14 cellular contexts compared by ENCODE assay signal in genomic region chr3:50167782-50168317, GRCh38. TPM values are rescaled to one million over a fixed set of nuclear protein-coding genes. Genes with fewer than 3 reads are reported as not detected.
DNase-seq lines count a peak whose midpoint lies in the region; ATAC-seq, FAIRE-seq and TF ChIP-seq lines count a peak whose summit lies in the region.
"Had no signal": no experiment of that assay in that cellular context is flagged by ENCODE, and none has a peak within 500 bp of the region (broad histone marks: within the 10 kb centered on the region; RNA-seq: fewer than 3 reads in every experiment).

No MANE protein-coding gene starts in this region.

- ATAC-seq in stimulated activated naive CD8-positive, alpha-beta T cell treated with anti-CD3 and anti-CD28 coated beads, Interleukin-15, amount 100 ng/mL, for 72 hours = no peak
- ATAC-seq in stimulated activated naive CD8-positive, alpha-beta T cell treated with anti-CD3 and anti-CD28 coated beads, Interleukin-15, Interleukin-2, amounts not matched to agents 100 U/mL and 50 U/mL, for 24 hours = no peak
- ATAC-seq in HG02870 (IDR thresholded peaks at IDR 0.05; ENCODE audit: unreplicated experiment) = no peak
- no peak for ATAC-seq in GM18858 (IDR thresholded peaks at IDR 0.05; ENCODE audit: unreplicated experiment)
- ATAC-seq in GM18861 (IDR thresholded peaks at IDR 0.05; ENCODE audit: unreplicated experiment) = no peak
- ATAC-seq in activated naive CD8-positive, alpha-beta T cell treated with anti-CD3 and anti-CD28 coated beads, Interleukin-2, amount 50 U/mL, for 24 hours = no peak

- H3K27ac ChIP-seq in endothelial cell of umbilical vein (ENCODE audit: insufficient read depth, low read depth, low read length) (peak overlapping the region; percentile 99), parathyroid adenoma (peak overlapping the region; percentile 74)

- CTCF ChIA-PET in endothelial cell of umbilical vein (lab: Charles Lee) = interaction anchor here (1.0 to 2.4 kb wide), 3 partner anchors 9 to 47 kb away, joined by 4 to 7 read pairs (median 5); no protein-coding TSS in a partner anchor

- no peaks in the 10 kb centered on the region for H3K27me3 Mint-ChIP-seq in stimulated activated naive CD8-positive, alpha-beta T cell treated with anti-CD3 and anti-CD28 coated beads, Interleukin-15, amount 100 ng/mL, for 72 hours
- H3K27me3 Mint-ChIP-seq in activated naive CD8-positive, alpha-beta T cell treated with anti-CD3 and anti-CD28 coated beads, Interleukin-2, amount 50 U/mL, for 24 hours = no peaks in the 10 kb centered on the region

- no peaks in the 10 kb centered on the region for H3K9me1 ChIP-seq in endothelial cell of umbilical vein (replicated peaks; ENCODE audit: control insufficient read depth, extremely low read depth, insufficient read depth, low read length)

- no peak for TF ChIP-seq POLR2A in endothelial cell of umbilical vein (IDR thresholded peaks at IDR 0.05; ENCODE audit: low read depth, low read length)

- H2AFZ ChIP-seq in endothelial cell of umbilical vein (ENCODE audit: low read depth, low read length) (no peak overlapping the region), parathyroid adenoma (no peak overlapping the region)

- POLR2A ChIA-PET in endothelial cell of umbilical vein (lab: Charles Lee) = interaction anchor here (0.9 kb wide), 1 partner anchor 36 kb away, joined by 3 read pairs; no protein-coding TSS in a partner anchor

- no peaks in the 10 kb centered on the region for H3K27me3 ChIP-seq in endothelial cell of umbilical vein (ENCODE audit: control insufficient read depth in 2 of 2, insufficient read depth in 2 of 2, low read length in 2 of 2)
- no peaks in the 10 kb centered on the region for H3K27me3 ChIP-seq in parathyroid adenoma (ENCODE audit: control insufficient read depth, insufficient read depth, low read length)
- H3K27me3 ChIP-seq: MG63 had no signal

- H4K20me1 ChIP-seq in endothelial cell of umbilical vein (replicated peaks; ENCODE audit: control insufficient read depth, extremely low read depth, insufficient read depth, low read length) = no peaks in the 10 kb centered on the region

- no peak for DNase-seq in stimulated activated naive CD8-positive, alpha-beta T cell treated with anti-CD3 and anti-CD28 coated beads, Interleukin-15, amount 100 ng/mL, for 72 hours
- no peak for DNase-seq in stimulated activated naive CD8-positive, alpha-beta T cell treated with anti-CD3 and anti-CD28 coated beads, Interleukin-15, Interleukin-2, amounts not matched to agents 100 U/mL and 50 U/mL, for 24 hours
- DNase-seq in endothelial cell of umbilical vein (ENCODE audit: low read depth, low spot score) = no peak
- no peak for DNase-seq in activated naive CD8-positive, alpha-beta T cell treated with anti-CD3 and anti-CD28 coated beads, Interleukin-2, amount 50 U/mL, for 24 hours
- DNase-seq: activated CD4-positive, alpha-beta T cell treated with anti-CD3 and anti-CD28 coated beads for 48 hours; activated T-cell treated with anti-CD3 and anti-CD28 coated beads, Interleukin-2, amount 50 U/mL, for 48 hours; effector CD8-positive, alpha-beta T cell; NCI-H2171 treated with DMSO at 0.1 percent for 48 hours had no signal

- H3K9ac ChIP-seq in endothelial cell of umbilical vein (replicated peaks; ENCODE audit: extremely low read depth, insufficient read depth, low read length) = peak overlapping the region; percentile 7
- H3K9ac ChIP-seq in parathyroid adenoma = no peak overlapping the region

- intact Hi-C loops in endothelial cell of umbilical vein (cut with micrococcal nuclease) = loop anchor here (1.0 to 5.0 kb wide), 3 partner anchors 10 to 361 kb away; partner anchors contain the start of gene HYAL2

- peaks cover 86% of the 10 kb centered on the region for H3K4me1 ChIP-seq in endothelial cell of umbilical vein (ENCODE audit: control insufficient read depth, extremely low read depth, insufficient read depth, low read length)
- H3K4me1 ChIP-seq in parathyroid adenoma = peaks cover 10% of the 10 kb centered on the region

- no peaks in the 10 kb centered on the region for H3K9me3 ChIP-seq in endothelial cell of umbilical vein (replicated peaks; ENCODE audit: control insufficient read depth, insufficient read depth, low read length)
- H3K9me3 ChIP-seq in parathyroid adenoma (ENCODE audit: control insufficient read depth, low read length) = no peaks in the 10 kb centered on the region
- H3K9me3 ChIP-seq: MG63 had no signal

- no peak for TF ChIP-seq CTCF in endothelial cell of umbilical vein (IDR thresholded peaks at IDR 0.05; ENCODE audit: extremely low read depth in 1 of 2, insufficient read depth in 1 of 2, low read depth in 1 of 2, low read length in 2 of 2)
- no peak for TF ChIP-seq CTCF in parathyroid adenoma (IDR thresholded peaks at IDR 0.05)

- peaks cover 62% of the 10 kb centered on the region for H3K79me2 ChIP-seq in endothelial cell of umbilical vein (ENCODE audit: control insufficient read depth, insufficient read depth, low read length)
- H3K79me2 ChIP-seq in parathyroid adenoma = no peaks in the 10 kb centered on the region

- H3K36me3 ChIP-seq in endothelial cell of umbilical vein (ENCODE audit: control insufficient read depth in 2 of 2, extremely low read depth in 1 of 2, insufficient read depth in 2 of 2, low read length in 2 of 2) = peaks cover 0 to 2% of the 10 kb centered on the region in 2 experiments
- H3K36me3 ChIP-seq in parathyroid adenoma (ENCODE audit: control insufficient read depth, insufficient read depth, low read length) = no peaks in the 10 kb centered on the region

- no peak overlapping the region for H3K4me3 ChIP-seq in endothelial cell of umbilical vein (replicated peaks in 1 of 3; ENCODE audit: insufficient read depth in 1 of 3, low read depth in 1 of 3, low read length in 3 of 3)
- H3K4me3 ChIP-seq in parathyroid adenoma (ENCODE audit: low read depth, low read length) = no peak overlapping the region
- H3K4me3 ChIP-seq: MG63 had no signal

- H3K4me2 ChIP-seq in endothelial cell of umbilical vein (ENCODE audit: insufficient read depth, low read length) (peak overlapping the region; percentile 5), parathyroid adenoma (ENCODE audit: low read length) (no peak overlapping the region)

- dilution Hi-C loops in endothelial cell of umbilical vein (cut with MboI; ENCODE audit: extremely low pct_ligation_motif_present, low sequenced_read_pairs) = no loop called here

- no peak for FAIRE-seq in endothelial cell of umbilical vein (lab: Jason Lieb, UNC)

- no peaks in the 10 kb centered on the region for H3K9me3 Mint-ChIP-seq in stimulated activated naive CD8-positive, alpha-beta T cell treated with anti-CD3 and anti-CD28 coated beads, Interleukin-15, amount 100 ng/mL, for 72 hours
- H3K9me3 Mint-ChIP-seq in activated naive CD8-positive, alpha-beta T cell treated with anti-CD3 and anti-CD28 coated beads, Interleukin-2, amount 50 U/mL, for 24 hours = no peaks in the 10 kb centered on the region

- no peaks in the 10 kb centered on the region for H3K4me1 Mint-ChIP-seq in stimulated activated naive CD8-positive, alpha-beta T cell treated with anti-CD3 and anti-CD28 coated beads, Interleukin-15, amount 100 ng/mL, for 72 hours
- H3K4me1 Mint-ChIP-seq in activated naive CD8-positive, alpha-beta T cell treated with anti-CD3 and anti-CD28 coated beads, Interleukin-2, amount 50 U/mL, for 24 hours = no peaks in the 10 kb centered on the region

- H3K4me3 Mint-ChIP-seq in stimulated activated naive CD8-positive, alpha-beta T cell treated with anti-CD3 and anti-CD28 coated beads, Interleukin-15, amount 100 ng/mL, for 72 hours = no peak overlapping the region
- H3K4me3 Mint-ChIP-seq in activated naive CD8-positive, alpha-beta T cell treated with anti-CD3 and anti-CD28 coated beads, Interleukin-2, amount 50 U/mL, for 24 hours = no peak overlapping the region

- peak overlapping the region; percentile 14 to 68 for H3K27ac Mint-ChIP-seq in stimulated activated naive CD8-positive, alpha-beta T cell treated with anti-CD3 and anti-CD28 coated beads, Interleukin-15, amount 100 ng/mL, for 72 hours
- H3K27ac Mint-ChIP-seq in activated naive CD8-positive, alpha-beta T cell treated with anti-CD3 and anti-CD28 coated beads, Interleukin-2, amount 50 U/mL, for 24 hours = no peak overlapping the region

- TSS peak; percentile 30 for BruUV-seq in endothelial cell of umbilical vein (replicated peaks; lab: Mats Ljungman, UMichigan)

- no peaks in the 10 kb centered on the region for H3K36me3 Mint-ChIP-seq in activated naive CD8-positive, alpha-beta T cell treated with anti-CD3 and anti-CD28 coated beads, Interleukin-2, amount 50 U/mL, for 24 hours (ENCODE audit: low read depth)

TF ChIP-seq in endothelial cell of umbilical vein, 7 proteins besides CTCF, POLR2A, EP300 and RAD21 (continues in another document):
- no peak for TF ChIP-seq GATA2 (IDR thresholded peaks at IDR 0.05; ENCODE audit: insufficient read depth, insufficient read length, low read depth, low read length)

RNA-seq across cellular contexts. Expression of gene SEMA3F, which starts 12.7 kb away (rescaled TPM):
- 99.1 and 143 TPM in 2 replicates for total RNA-seq in endothelial cell of umbilical vein
- polyA plus RNA-seq in endothelial cell of umbilical vein = 64.8 and 65.8 TPM in 2 replicates
- polyA plus RNA-seq in endothelial cell of umbilical vein (2011; cell fraction: cytosol; rRNA removed) = 52.6 and 61.9 TPM in 2 replicates
- 74.4 and 75.9 TPM in 2 replicates for polyA plus RNA-seq in endothelial cell of umbilical vein (2011; cell fraction: nucleus; rRNA removed)
- polyA plus RNA-seq in endothelial cell of umbilical vein (2012) = 91.4 and 101 TPM in 2 replicates
- 84.2 and 86.5 TPM in 2 replicates for polyA minus RNA-seq in endothelial cell of umbilical vein
- 32.9 TPM for polyA minus RNA-seq in endothelial cell of umbilical vein (2011; cell fraction: cytosol; rRNA and poly(A)+ RNA removed)
- 35.4 and 43.0 TPM in 2 replicates for polyA minus RNA-seq in endothelial cell of umbilical vein (2011; cell fraction: nucleus; rRNA and poly(A)+ RNA removed)

RNA-seq across cellular contexts. Expression of gene GNAT1, which starts 23.6 kb away (rescaled TPM):
- total RNA-seq in endothelial cell of umbilical vein = 0.77 and 0.78 TPM in 2 replicates
- polyA plus RNA-seq in endothelial cell of umbilical vein = 0.05 TPM in 1 of 2 replicates, not detected in the other
- polyA plus RNA-seq in endothelial cell of umbilical vein (2011; cell fraction: cytosol; rRNA removed) = 0.03 TPM in 1 of 2 replicates, not detected in the other
- polyA plus RNA-seq in endothelial cell of umbilical vein (2011; cell fraction: nucleus; rRNA removed) = 0.40 and 0.55 TPM in 2 replicates
- 0.16 TPM in 1 of 2 replicates, not detected in the other for polyA plus RNA-seq in endothelial cell of umbilical vein (2012)
- polyA minus RNA-seq in endothelial cell of umbilical vein = not detected in 2 replicates
- not detected for polyA minus RNA-seq in endothelial cell of umbilical vein (2011; cell fraction: cytosol; rRNA and poly(A)+ RNA removed)
- 0.14 and 0.34 TPM in 2 replicates for polyA minus RNA-seq in endothelial cell of umbilical vein (2011; cell fraction: nucleus; rRNA and poly(A)+ RNA removed)
- total RNA-seq: T-helper 1 cell treated with Interleukin-12 subunit alpha and Interleukin-12 subunit beta and Interleukin-4 antibody, amounts not matched to agents 30 ng/mL and 1 ng/mL, for 36 hours had no signal

RNA-seq across cellular contexts. Expression of gene SLC38A3, which starts 37.2 kb away (rescaled TPM):
- total RNA-seq in endothelial cell of umbilical vein = 0.60 and 0.65 TPM in 2 replicates
- polyA plus RNA-seq in endothelial cell of umbilical vein = 0.94 and 1.1 TPM in 2 replicates
- polyA plus RNA-seq in endothelial cell of umbilical vein (2011; cell fraction: cytosol; rRNA removed) = 0.21 and 0.23 TPM in 2 replicates
- polyA plus RNA-seq in endothelial cell of umbilical vein (2011; cell fraction: nucleus; rRNA removed) = 1.0 and 1.2 TPM in 2 replicates
- polyA plus RNA-seq in endothelial cell of umbilical vein (2012) = 0.24 TPM in 1 of 2 replicates, not detected in the other
- polyA minus RNA-seq in endothelial cell of umbilical vein = not detected in 2 replicates
- not detected for polyA minus RNA-seq in endothelial cell of umbilical vein (2011; cell fraction: cytosol; rRNA and poly(A)+ RNA removed)
- 0.72 and 0.77 TPM in 2 replicates for polyA minus RNA-seq in endothelial cell of umbilical vein (2011; cell fraction: nucleus; rRNA and poly(A)+ RNA removed)
- total RNA-seq: T-helper 1 cell treated with Interleukin-12 subunit alpha and Interleukin-12 subunit beta and Interleukin-4 antibody, amounts not matched to agents 30 ng/mL and 1 ng/mL, for 36 hours had no signal
